29 cellular contexts compared by ENCODE assay signal in the genomic region with DNA sequence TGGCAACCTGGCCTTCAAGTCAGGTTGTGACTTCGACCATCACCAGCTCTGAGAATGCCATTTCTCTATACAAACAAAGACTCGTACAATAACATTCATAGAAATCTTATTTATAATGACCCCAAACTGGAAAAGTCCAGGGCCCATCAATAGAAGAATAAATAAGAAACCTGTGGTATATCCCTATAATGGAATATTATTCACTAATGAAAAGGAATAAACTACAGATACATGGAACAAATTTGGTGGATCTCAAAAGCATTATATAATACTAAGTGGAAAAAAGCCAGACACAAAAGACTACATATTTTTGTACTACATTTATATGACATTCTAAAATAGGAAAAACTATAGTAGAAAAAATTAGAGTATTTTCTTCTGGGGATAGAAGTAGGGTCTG.
"Had no signal": no experiment of that assay in that cellular context is flagged by ENCODE, and none has a peak within 500 bp of the region (broad histone marks: within the 10 kb centered on the region; RNA-seq: fewer than 3 reads in every experiment).

No MANE protein-coding gene starts in this region.

- H3K4me1 ChIP-seq: colonic mucosa, foreskin keratinocyte had no signal

- H3K4me2 ChIP-seq: hepatocyte had no signal

- H3K36me3 ChIP-seq: colonic mucosa, esophagus muscularis mucosa, esophagus squamous epithelium, gastrocnemius medialis, gastroesophageal sphincter, heart left ventricle, heart right ventricle had no signal

- H3K79me2 ChIP-seq: hepatocyte had no signal

- H3K9me3 ChIP-seq: colonic mucosa, esophagus squamous epithelium, gastrocnemius medialis, gastroesophageal sphincter had no signal

- H3K4me3 ChIP-seq: colonic mucosa, coronary artery, dorsolateral prefrontal cortex, esophagus muscularis mucosa, esophagus squamous epithelium, gastrocnemius medialis, gastroesophageal sphincter, heart left ventricle, heart right ventricle, hepatocyte had no signal

- H3K27me3 ChIP-seq: colonic mucosa, dorsolateral prefrontal cortex, esophagus muscularis mucosa, esophagus squamous epithelium, gastrocnemius medialis, gastroesophageal sphincter, heart left ventricle, heart right ventricle, hepatocyte had no signal

- H2AFZ ChIP-seq: hepatocyte had no signal

- FAIRE-seq: colon, endometrium, endothelial cell of umbilical vein, frontal cortex had no signal

- ATAC-seq: effector memory CD8-positive, alpha-beta T cell; esophagus mucosa; foreskin keratinocyte; gastrocnemius medialis; gastroesophageal sphincter; heart left ventricle; heart right ventricle had no signal

- DNase-seq: colonic mucosa; cortex of kidney; dermis blood vessel endothelial cell; dorsolateral prefrontal cortex; effector CD4-positive, alpha-beta T cell; effector CD8-positive, alpha-beta T cell; effector memory CD4-positive, alpha-beta T cell; effector memory CD8-positive, alpha-beta T cell; endodermal cell; erythroblast; esophagus squamous epithelium; foreskin fibroblast; foreskin keratinocyte; foreskin melanocyte; gastrocnemius medialis; glutamatergic neuron; head of caudate nucleus; heart left ventricle; heart right ventricle had no signal

- H3K27ac ChIP-seq: colonic mucosa, coronary artery, dorsolateral prefrontal cortex, epithelial cell of prostate, esophagus muscularis mucosa, esophagus squamous epithelium, foreskin keratinocyte, gastrocnemius medialis, gastroesophageal sphincter, heart left ventricle, heart right ventricle, hepatocyte had no signal
